ENCODE assay signal across 8 cellular contexts in the genomic region with DNA sequence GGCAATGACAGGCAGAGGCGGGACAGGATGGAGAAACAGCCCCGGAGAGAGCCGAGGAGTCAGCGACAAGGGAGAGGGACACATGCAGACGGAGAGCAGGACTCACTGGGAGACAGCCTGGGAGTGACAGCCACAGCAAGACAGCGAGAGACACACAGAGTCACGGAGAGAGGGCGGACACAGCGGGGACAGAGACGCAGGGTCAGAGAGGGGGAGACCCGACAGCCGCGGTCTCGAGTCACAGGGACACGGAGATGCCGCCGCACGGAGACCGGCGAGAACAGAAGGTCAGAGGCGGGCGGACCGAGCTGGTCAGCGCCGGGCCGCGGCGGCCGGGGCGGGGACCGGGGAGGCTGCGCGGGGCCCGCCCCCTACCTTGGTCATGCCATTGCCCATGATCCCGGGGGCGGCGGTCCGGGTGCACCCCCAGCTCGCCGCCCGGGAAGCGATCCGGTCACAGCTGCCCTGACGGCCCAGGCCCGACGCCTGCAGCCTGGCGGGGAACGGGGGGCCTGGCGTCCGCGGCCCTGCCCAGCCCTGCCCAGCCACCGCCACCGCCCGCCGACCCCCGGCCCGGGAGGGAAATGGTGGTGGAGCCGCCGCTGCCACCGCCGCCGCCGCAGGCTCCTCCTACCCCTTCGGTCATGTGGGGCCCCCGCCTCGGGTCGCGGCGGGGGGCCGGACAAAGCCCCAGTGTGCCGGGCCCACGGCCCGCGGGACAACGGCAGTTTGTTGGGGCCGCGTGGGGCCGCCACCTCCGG. TPM values are rescaled to one million over a fixed set of nuclear protein-coding genes. Genes with fewer than 3 reads are reported as not detected.
A peak's percentile ranks its signal among the peaks of the same experiment; 100 is the strongest.
DNase-seq lines count a peak whose midpoint lies in the region; ATAC-seq, FAIRE-seq and TF ChIP-seq lines count a peak whose summit lies in the region.

A gene with protein sequence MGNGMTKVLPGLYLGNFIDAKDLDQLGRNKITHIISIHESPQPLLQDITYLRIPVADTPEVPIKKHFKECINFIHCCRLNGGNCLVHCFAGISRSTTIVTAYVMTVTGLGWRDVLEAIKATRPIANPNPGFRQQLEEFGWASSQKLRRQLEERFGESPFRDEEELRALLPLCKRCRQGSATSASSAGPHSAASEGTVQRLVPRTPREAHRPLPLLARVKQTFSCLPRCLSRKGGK (minus strand): TSS at position 586 of the 761 bp plus-strand sequence. CDS start 190 bp downstream, at position 396.
A gene with protein sequence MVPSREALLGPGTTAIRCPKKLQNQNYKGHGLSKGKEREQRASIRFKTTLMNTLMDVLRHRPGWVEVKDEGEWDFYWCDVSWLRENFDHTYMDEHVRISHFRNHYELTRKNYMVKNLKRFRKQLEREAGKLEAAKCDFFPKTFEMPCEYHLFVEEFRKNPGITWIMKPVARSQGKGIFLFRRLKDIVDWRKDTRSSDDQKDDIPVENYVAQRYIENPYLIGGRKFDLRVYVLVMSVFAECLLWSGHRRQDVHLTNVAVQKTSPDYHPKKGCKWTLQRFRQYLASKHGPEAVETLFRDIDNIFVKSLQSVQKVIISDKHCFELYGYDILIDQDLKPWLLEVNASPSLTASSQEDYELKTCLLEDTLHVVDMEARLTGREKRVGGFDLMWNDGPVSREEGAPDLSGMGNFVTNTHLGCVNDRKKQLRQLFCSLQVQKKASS (plus strand): TSS at position 693 of the 761 bp plus-strand sequence. CDS start 493 bp downstream, outside the sequence.

- H3K9ac ChIP-seq in astrocyte (ENCODE audit: low read length) (peak within 1 kb of the TSS; percentile 71), iPS-15b (ENCODE audit: low read depth, low read length) (peak within 1 kb of the TSS; percentile 9)

- no peaks in the 10 kb centered on the region for H3K36me3 ChIP-seq in astrocyte (ENCODE audit: insufficient read depth, low read length)
- H3K36me3 ChIP-seq in iPS-15b (ENCODE audit: control insufficient read depth, insufficient read depth, low read length): no peaks in the 10 kb centered on the region

- H3K27me3 Mint-ChIP-seq in Calu3 (ENCODE audit: unreplicated experiment) (no peaks in the 10 kb centered on the region), astrocyte (ENCODE audit: low read depth, unreplicated experiment) (peaks cover 21% of the 10 kb centered on the region)

- H3K4me2 ChIP-seq in astrocyte (ENCODE audit: low read length): peak within 1 kb of the TSS; percentile 90

- H3K27me3 ChIP-seq in astrocyte (ENCODE audit: insufficient read depth, low read length) (peaks cover 18% of the 10 kb centered on the region), iPS-15b (ENCODE audit: control insufficient read depth, insufficient read depth, low read length) (peaks cover 23% of the 10 kb centered on the region)

- peaks cover 10% of the 10 kb centered on the region for H3K4me1 Mint-ChIP-seq in Calu3 (ENCODE audit: low read depth, unreplicated experiment)
- peaks cover 4% of the 10 kb centered on the region for H3K4me1 Mint-ChIP-seq in astrocyte (ENCODE audit: low read depth, unreplicated experiment)

- no peak within 1 kb of the TSS for H3K27ac ChIP-seq in astrocyte (ENCODE audit: low read depth, low read length)

- H3K36me3 Mint-ChIP-seq in Calu3 (ENCODE audit: insufficient read depth, unreplicated experiment) (peaks cover 13% of the 10 kb centered on the region), astrocyte (ENCODE audit: low read depth, unreplicated experiment) (peaks cover 2% of the 10 kb centered on the region)

- peak within 1 kb of the TSS; percentile 75 for H3K4me3 Mint-ChIP-seq in Calu3 (ENCODE audit: low read depth, unreplicated experiment)
- H3K4me3 Mint-ChIP-seq in astrocyte (ENCODE audit: unreplicated experiment): peak within 1 kb of the TSS; percentile 91

- H3K9me3 Mint-ChIP-seq in Calu3 (ENCODE audit: low read depth, unreplicated experiment): no peaks in the 10 kb centered on the region
- H3K9me3 Mint-ChIP-seq in astrocyte (ENCODE audit: unreplicated experiment): peaks cover 2% of the 10 kb centered on the region

- no peak for FAIRE-seq in astrocyte (lab: Jason Lieb, UNC)

- intact Hi-C loops in Calu3 (cut with micrococcal nuclease; ENCODE audit: unreplicated experiment): no loop called here

- CTCF ChIA-PET in Calu3 (lab: Charles Lee): interaction anchor here (0.9 kb wide), 1 partner anchor 61 kb away, joined by 3 read pairs; no protein-coding TSS in a partner anchor

- H3K4me3 ChIP-seq in astrocyte (ENCODE audit: insufficient read depth, low read depth, low read length) (peak within 1 kb of the TSS; percentile 58), iPS-15b (ENCODE audit: low read depth, low read length) (peak within 1 kb of the TSS; percentile 67), retinal pigment epithelial cell (ENCODE audit: low read length) (peak within 1 kb of the TSS; percentile 54)

- peaks cover 8% of the 10 kb centered on the region for H3K4me1 ChIP-seq in astrocyte (ENCODE audit: insufficient read depth, low read length)
- peaks cover 4% of the 10 kb centered on the region for H3K4me1 ChIP-seq in iPS-15b (ENCODE audit: control insufficient read depth, insufficient read depth, low read length)

- ATAC-seq in HG02870 (IDR thresholded peaks at IDR 0.05; ENCODE audit: unreplicated experiment): no peak

- no peaks in the 10 kb centered on the region for H3K79me2 ChIP-seq in astrocyte (ENCODE audit: insufficient read depth, low read length)

- H4K20me1 ChIP-seq in astrocyte (ENCODE audit: insufficient read depth, low read length): no peaks in the 10 kb centered on the region

- H2AFZ ChIP-seq in astrocyte (ENCODE audit: low read depth, low read length): peak within 1 kb of the TSS; percentile 94

- DNase-seq in Calu3 (peak; percentile 46), HuH-7.5 (ENCODE audit: low spot score) (peak; percentile 66), astrocyte (ENCODE audit: low read depth) (no peak), retinal pigment epithelial cell (ENCODE audit: low read depth) (no peak), COLO829 (ENCODE audit: low spot score) (no peak)
- DNase-seq in stimulated activated CD4-positive, alpha-beta T cell treated with anti-CD3 and anti-CD28 coated beads, Interleukin-4, amount 100 ng/mL, for 24 hours: no peak

- H3K9me3 ChIP-seq in astrocyte (ENCODE audit: insufficient read depth, low read depth, low read length) (no peaks in the 10 kb centered on the region), iPS-15b (ENCODE audit: control insufficient read depth, insufficient read depth, low read length) (no peaks in the 10 kb centered on the region)

- no peak for TF ChIP-seq CTCF in Calu3 (IDR thresholded peaks at IDR 0.05; ENCODE audit: unreplicated experiment)
- TF ChIP-seq CTCF in astrocyte (IDR thresholded peaks at IDR 0.05; ENCODE audit: insufficient read depth, low read depth, low read length): no peak
- TF ChIP-seq CTCF in retinal pigment epithelial cell (conservative IDR thresholded peaks at IDR 0.05; ENCODE audit: low read depth, low read length): no peak

- BruUV-seq in Calu3 (replicated peaks; lab: Mats Ljungman, UMichigan): no TSS peak

- peak within 1 kb of the TSS; percentile 14 for H3K27ac Mint-ChIP-seq in Calu3 (ENCODE audit: unreplicated experiment)
- H3K27ac Mint-ChIP-seq in astrocyte (ENCODE audit: unreplicated experiment): peak within 1 kb of the TSS; percentile 89

RNA-seq across cellular contexts. Expression of the first gene that starts in this region (rescaled TPM):
- total RNA-seq in Calu3 (2022) (0.47 TPM in 1 of 2 replicates, not detected in the other), astrocyte (1.2 and 3.1 TPM in 2 replicates)

RNA-seq across cellular contexts. Expression of the second gene that starts in this region (rescaled TPM):
- not detected in 2 replicates for total RNA-seq in Calu3 (2022)
- 0.34 and 0.41 TPM in 2 replicates for total RNA-seq in astrocyte

Comparison
In these comparisons a context has a peak if more than half of its experiments do, and no peak if none do; other contexts are left out.
1. Peak in DNase-seq in Calu3; RNA of the genes that start here not detected or under 1 TPM.